9 cellular contexts compared by ENCODE assay signal in genomic region chr2:191020742-191021381, GRCh38. TPM values are rescaled to one million over a fixed set of nuclear protein-coding genes. Genes with fewer than 3 reads are reported as not detected.
A peak's percentile ranks its signal among the peaks of the same experiment; 100 is the strongest.
DNase-seq lines count a peak whose midpoint lies in the region; ATAC-seq and TF ChIP-seq lines count a peak whose summit lies in the region.
"Had no signal": no experiment of that assay in that cellular context is flagged by ENCODE, and none has a peak within 500 bp of the region (broad histone marks: within the 10 kb centered on the region; RNA-seq: fewer than 3 reads in every experiment).

No MANE protein-coding gene starts in this region.

- intact Hi-C loops in activated T-helper 2 cell treated with anti-CD3 and anti-CD28 coated beads, Interferon-gamma antibody, Interleukin-2, Interleukin-4, amounts not matched to agents 10 μg/mL and 5 μg/mL and 100 μg/mL, durations not matched to agents 14 hours and 24 hours and 36 hours (cut with micrococcal nuclease), result loop anchor here (2.0 to 10.0 kb wide), 8 partner anchors 41 to 696 kb away; partner anchors contain the start of gene GLS

- H3K27me3 ChIP-seq in WERI-Rb-1 (ENCODE audit: insufficient read depth, low read depth, severe bottlenecking) (no peaks in the 10 kb centered on the region), esophagus (ENCODE audit: control insufficient read depth in 1 of 2, insufficient read depth in 2 of 2, low read length in 2 of 2) (no peaks in the 10 kb centered on the region)

- H3K9me3 ChIP-seq in WERI-Rb-1 (ENCODE audit: severe bottlenecking), result no peaks in the 10 kb centered on the region
- H3K9me3 ChIP-seq in esophagus (ENCODE audit: control insufficient read depth in 2 of 2, insufficient read depth in 1 of 2, low read depth in 1 of 2, low read length in 1 of 2), result no peaks in the 10 kb centered on the region

- H3K4me3 Mint-ChIP-seq in natural killer cell treated with Interleukin-12 subunit alpha and Interleukin-12 subunit beta and Interleukin-15 and Interleukin-18, amount 100 ng/mL, for 72 hours, result no peak overlapping the region
- H3K4me3 Mint-ChIP-seq in activated T-helper 2 cell treated with anti-CD3 and anti-CD28 coated beads, Interferon-gamma antibody, Interleukin-2, Interleukin-4, amounts not matched to agents 10 μg/mL and 5 μg/mL and 100 μg/mL, durations not matched to agents 14 hours and 24 hours and 36 hours (ENCODE audit: low read depth), result no peak overlapping the region
- H3K4me3 Mint-ChIP-seq: dendritic cell treated with granulocyte-macrophage colony-stimulating factor and Interleukin-4, amounts not matched to agents 40 ng/mL and 50 ng/mL, for 4 days had no signal

- peaks cover 15 to 21% of the 10 kb centered on the region in 2 donors for H3K4me1 Mint-ChIP-seq in natural killer cell treated with Interleukin-12 subunit alpha and Interleukin-12 subunit beta and Interleukin-15 and Interleukin-18, amount 100 ng/mL, for 72 hours (ENCODE audit: low read depth in 2 of 2)
- H3K4me1 Mint-ChIP-seq in activated T-helper 2 cell treated with anti-CD3 and anti-CD28 coated beads, Interferon-gamma antibody, Interleukin-2, Interleukin-4, amounts not matched to agents 10 μg/mL and 5 μg/mL and 100 μg/mL, durations not matched to agents 14 hours and 24 hours and 36 hours (ENCODE audit: low read depth), result peaks cover 38% of the 10 kb centered on the region

- 14 to 20% methylated on average over 14 of the region's 14 CpGs for WGBS in esophagus, 2 donors

- H3K36me3 ChIP-seq in WERI-Rb-1 (no peaks in the 10 kb centered on the region), esophagus (ENCODE audit: control insufficient read depth in 2 of 2, insufficient read depth in 2 of 2, low read length in 1 of 2) (no peaks in the 10 kb centered on the region)

- peaks cover 12% of the 10 kb centered on the region for H3K36me3 Mint-ChIP-seq in natural killer cell treated with Interleukin-12 subunit alpha and Interleukin-12 subunit beta and Interleukin-15 and Interleukin-18, amount 100 ng/mL, for 72 hours
- peaks cover 12% of the 10 kb centered on the region for H3K36me3 Mint-ChIP-seq in activated T-helper 2 cell treated with anti-CD3 and anti-CD28 coated beads, Interferon-gamma antibody, Interleukin-2, Interleukin-4, amounts not matched to agents 10 μg/mL and 5 μg/mL and 100 μg/mL, durations not matched to agents 14 hours and 24 hours and 36 hours (ENCODE audit: low read depth)

- H3K9me3 Mint-ChIP-seq in natural killer cell treated with Interleukin-12 subunit alpha and Interleukin-12 subunit beta and Interleukin-15 and Interleukin-18, amount 100 ng/mL, for 72 hours, result peaks cover 2% of the 10 kb centered on the region
- H3K9me3 Mint-ChIP-seq in activated T-helper 2 cell treated with anti-CD3 and anti-CD28 coated beads, Interferon-gamma antibody, Interleukin-2, Interleukin-4, amounts not matched to agents 10 μg/mL and 5 μg/mL and 100 μg/mL, durations not matched to agents 14 hours and 24 hours and 36 hours, result peaks cover under 1% of the 10 kb centered on the region
- H3K9me3 Mint-ChIP-seq: dendritic cell treated with granulocyte-macrophage colony-stimulating factor and Interleukin-4, amounts not matched to agents 40 ng/mL and 50 ng/mL, for 4 days had no signal

- H3K27ac ChIP-seq in WERI-Rb-1, result peak overlapping the region; percentile 89
- peak overlapping the region; percentile 80 to 92 for H3K27ac ChIP-seq in esophagus (ENCODE audit: low read depth in 2 of 2, low read length in 1 of 2)

- H3K4me1 ChIP-seq in esophagus (ENCODE audit: control insufficient read depth in 2 of 2, insufficient read depth in 2 of 2, low read length in 1 of 2), result no peaks in the 10 kb centered on the region

- H3K27ac Mint-ChIP-seq in natural killer cell treated with Interleukin-12 subunit alpha and Interleukin-12 subunit beta and Interleukin-15 and Interleukin-18, amount 100 ng/mL, for 72 hours, result no peak overlapping the region
- no peak overlapping the region for H3K27ac Mint-ChIP-seq in activated T-helper 2 cell treated with anti-CD3 and anti-CD28 coated beads, Interferon-gamma antibody, Interleukin-2, Interleukin-4, amounts not matched to agents 10 μg/mL and 5 μg/mL and 100 μg/mL, durations not matched to agents 14 hours and 24 hours and 36 hours
- H3K27ac Mint-ChIP-seq: dendritic cell treated with granulocyte-macrophage colony-stimulating factor and Interleukin-4, amounts not matched to agents 40 ng/mL and 50 ng/mL, for 4 days had no signal

- DNase-seq in GM03348 (ENCODE audit: low spot score) (peak; percentile 70), HT1080 (ENCODE audit: low read depth) (peak; percentile 48), WERI-Rb-1 (no peak), NCI-H1436 treated with DMSO at 0.1 percent for 48 hours (lab: John Stamatoyannopoulos, UW) (no peak)
- peak; percentile 79 for DNase-seq in natural killer cell treated with Interleukin-12 subunit alpha and Interleukin-12 subunit beta and Interleukin-15 and Interleukin-18, amount 100 ng/mL, for 72 hours (ENCODE audit: low spot score)
- DNase-seq in activated T-helper 2 cell treated with anti-CD3 and anti-CD28 coated beads, Interferon-gamma antibody, Interleukin-2, Interleukin-4, amounts not matched to agents 10 μg/mL and 5 μg/mL and 100 μg/mL, durations not matched to agents 14 hours and 24 hours and 36 hours (ENCODE audit: low spot score), result no peak

- no peak for TF ChIP-seq CTCF in WERI-Rb-1 (IDR thresholded peaks at IDR 0.05; ENCODE audit: low read depth, low read length)

- H3K27me3 Mint-ChIP-seq in natural killer cell treated with Interleukin-12 subunit alpha and Interleukin-12 subunit beta and Interleukin-15 and Interleukin-18, amount 100 ng/mL, for 72 hours, result no peaks in the 10 kb centered on the region
- no peaks in the 10 kb centered on the region for H3K27me3 Mint-ChIP-seq in activated T-helper 2 cell treated with anti-CD3 and anti-CD28 coated beads, Interferon-gamma antibody, Interleukin-2, Interleukin-4, amounts not matched to agents 10 μg/mL and 5 μg/mL and 100 μg/mL, durations not matched to agents 14 hours and 24 hours and 36 hours (ENCODE audit: low read depth)
- H3K27me3 Mint-ChIP-seq: dendritic cell treated with granulocyte-macrophage colony-stimulating factor and Interleukin-4, amounts not matched to agents 40 ng/mL and 50 ng/mL, for 4 days had no signal

- ATAC-seq in GM21576 (IDR thresholded peaks at IDR 0.05; ENCODE audit: unreplicated experiment), result peak; percentile 15
- ATAC-seq in natural killer cell treated with Interleukin-12 subunit alpha and Interleukin-12 subunit beta and Interleukin-15 and Interleukin-18, amount 100 ng/mL, for 72 hours, result peak; percentile 67 to 79

- peak overlapping the region; percentile 55 for H3K4me3 ChIP-seq in WERI-Rb-1 (ENCODE audit: low read depth, low read length)
- H3K4me3 ChIP-seq in esophagus (ENCODE audit: low read depth in 1 of 2, low read length in 2 of 2), result peak overlapping the region; percentile 70 to 84

RNA-seq across cellular contexts. Expression of gene STAT1, which starts 6.9 kb away (rescaled TPM):
- total RNA-seq in HT1080 (2014; rRNA removed; shearing (Covaris generic)), result 29.6 and 30.7 TPM in 2 replicates
- 29.5 and 37.3 TPM in 2 replicates for polyA plus RNA-seq in HT1080 (2015; cell fraction: cytosol; rRNA removed)
- polyA plus RNA-seq in HT1080 (2015; cell fraction: nucleus; rRNA removed), result 73.2 and 74.6 TPM in 2 replicates
- polyA plus RNA-seq in esophagus, result 10 to 100 TPM in 1 of 2 donors, 1 to 10 TPM in 1; 6.4 to 16.7 TPM
- total RNA-seq in natural killer cell treated with Interleukin-12 subunit alpha and Interleukin-12 subunit beta and Interleukin-15 and Interleukin-18, amount 100 ng/mL, for 72 hours, result 100 to 1,000 TPM; 145 to 252 TPM
- total RNA-seq in activated T-helper 2 cell treated with anti-CD3 and anti-CD28 coated beads, Interferon-gamma antibody, Interleukin-2, Interleukin-4, amounts not matched to agents 10 μg/mL and 5 μg/mL and 100 μg/mL, durations not matched to agents 14 hours and 24 hours and 36 hours, result 135 and 139 TPM in 2 replicates

Comparison
In these comparisons a context has a peak if more than half of its experiments do, and no peak if none do; other contexts are left out.
1. DNase-seq: peak in GM03348 (single experiment), HT1080 (single experiment) and natural killer cell treated with Interleukin-12 subunit alpha and Interleukin-12 subunit beta and Interleukin-15 and Interleukin-18, amount 100 ng/mL, for 72 hours (single experiment); none in WERI-Rb-1 (single experiment), NCI-H1436 treated with DMSO at 0.1 percent for 48 hours (single experiment) and activated T-helper 2 cell treated with anti-CD3 and anti-CD28 coated beads, Interferon-gamma antibody, Interleukin-2, Interleukin-4, amounts not matched to agents 10 μg/mL and 5 μg/mL and 100 μg/mL, durations not matched to agents 14 hours and 24 hours and 36 hours (single experiment).